In genomic region chr11:62839050-62840015, GRCh38 we compare ENCODE assay signal across 8 cellular contexts. TPM values are rescaled to one million over a fixed set of nuclear protein-coding genes. Genes with fewer than 3 reads are reported as not detected.
DNase-seq lines count a peak whose midpoint lies in the region; ATAC-seq and TF ChIP-seq lines count a peak whose summit lies in the region.

TSS of gene WDR74 (minus strand) at chr11:62839590. CDS start at chr11:62839570, 20 bp downstream.

- DNase-seq in ACHN = peak; percentile 91
- DNase-seq in NCI-H2227 (lab: John Stamatoyannopoulos, UW; ENCODE audit: unreplicated experiment) = peak; percentile 95
- peak; percentile 83 for DNase-seq in WERI-Rb-1
- DNase-seq in mammary epithelial cell = peak; percentile 91
- peak; percentile 67 for DNase-seq in iPS-NIHi7 (ENCODE audit: extremely low spot score)
- peak; percentile 81 for DNase-seq in smooth muscle cell of the brain vasculature (ENCODE audit: low read depth, low spot score)

- H3K4me3 ChIP-seq in WERI-Rb-1 (ENCODE audit: low read depth, low read length) (peak within 1 kb of the TSS; percentile 83), mammary epithelial cell (replicated peaks in 1 of 3; ENCODE audit: insufficient read depth in 1 of 3, low read depth in 2 of 3, low read length in 3 of 3) (peak within 1 kb of the TSS; percentile 92 to 99 (median 93))

- TF ChIP-seq CTCF in WERI-Rb-1 (IDR thresholded peaks at IDR 0.05; ENCODE audit: low read depth, low read length) = no peak
- no peak for TF ChIP-seq CTCF in mammary epithelial cell (conservative IDR thresholded peaks at IDR 0.05 in 1 of 2, IDR thresholded peaks at IDR 0.05 in 1 of 2; ENCODE audit: extremely low read depth in 1 of 2, insufficient read depth in 1 of 2, low read depth in 1 of 2, low read length in 2 of 2)

- ATAC-seq in GM18870 (IDR thresholded peaks at IDR 0.05; ENCODE audit: unreplicated experiment) (peak; percentile 30), HG03159 (IDR thresholded peaks at IDR 0.05; ENCODE audit: unreplicated experiment) (peak; percentile 45)

- H2AFZ ChIP-seq in mammary epithelial cell (ENCODE audit: low read depth, low read length) = peak within 1 kb of the TSS; percentile 79

- no TSS peak for BruUV-seq in mammary epithelial cell (replicated peaks; lab: Mats Ljungman, UMichigan)

- 2% methylated on average over 40 of the region's 66 CpGs for WGBS in mammary epithelial cell (ENCODE audit: low coverage, missing lambda C conversion rate)

- no peaks in the 10 kb centered on the region for H4K20me1 ChIP-seq in mammary epithelial cell (ENCODE audit: insufficient read depth, low read length)

- H3K27me3 ChIP-seq in WERI-Rb-1 (ENCODE audit: insufficient read depth, low read depth, severe bottlenecking) = peaks cover 4% of the 10 kb centered on the region
- H3K27me3 ChIP-seq in mammary epithelial cell (ENCODE audit: insufficient read depth, low read length) = no peaks in the 10 kb centered on the region

- dilution Hi-C loops in mammary epithelial cell (cut with HindIII; ENCODE audit: low sequenced_read_pairs) = loop anchor here (5.0 kb wide), 1 partner anchor 67 kb away; the partner anchor contains the start of gene TAF6L

- intact Hi-C loops in mammary epithelial cell (cut with micrococcal nuclease) = loop anchor here (1.0 to 5.0 kb wide), 5 partner anchors 106 to 459 kb away; partner anchors contain the start of genes HNRNPUL2 and MTA2

- peaks cover 11% of the 10 kb centered on the region for H3K4me1 ChIP-seq in mammary epithelial cell (ENCODE audit: insufficient read depth, low read length)

- H3K36me3 ChIP-seq in WERI-Rb-1 (peaks cover 27% of the 10 kb centered on the region), mammary epithelial cell (ENCODE audit: insufficient read depth, low read length) (peaks cover 9% of the 10 kb centered on the region)

- CTCF ChIA-PET in mammary epithelial cell (lab: Charles Lee; ENCODE audit: low non-redundant PET) = interaction anchor here (0.7 kb wide), 1 partner anchor 15 kb away, joined by 3 read pairs; no protein-coding TSS in a partner anchor

- H3K4me2 ChIP-seq in mammary epithelial cell (ENCODE audit: insufficient read depth, low read depth, low read length) = peak within 1 kb of the TSS; percentile 89

- H3K27ac ChIP-seq in WERI-Rb-1 = peak within 1 kb of the TSS; percentile 98
- peak within 1 kb of the TSS; percentile 94 for H3K27ac ChIP-seq in mammary epithelial cell (ENCODE audit: insufficient read depth, low read depth, low read length)

- peak within 1 kb of the TSS; percentile 96 for H3K9ac ChIP-seq in mammary epithelial cell (ENCODE audit: insufficient read depth, low read length)

- H3K9me3 ChIP-seq in WERI-Rb-1 (ENCODE audit: severe bottlenecking) = no peaks in the 10 kb centered on the region
- H3K9me3 ChIP-seq in mammary epithelial cell (replicated peaks; ENCODE audit: insufficient read depth, low read length) = no peaks in the 10 kb centered on the region

- in situ Hi-C loops in ACHN (cut with HindIII; ENCODE audit: low pct_ligation_motif_present, low pct_unique_long_range_greater_than_20kb, low sequenced_read_pairs) (no loop called here), mammary epithelial cell (cut with MboI; ENCODE audit: low sequenced_read_pairs in 2 of 2) (loop anchor here in 1 of 2 donors (25.0 kb wide), 1 partner anchor 452 kb away; no protein-coding TSS in a partner anchor)

- peaks cover 48% of the 10 kb centered on the region for H3K79me2 ChIP-seq in mammary epithelial cell (ENCODE audit: insufficient read depth, low read length)

RNA-seq across cellular contexts. Expression of gene WDR74, which starts in this region (rescaled TPM):
- total RNA-seq in mammary epithelial cell = 10 to 100 TPM; 36.7 to 66.5 TPM
- polyA plus RNA-seq in mammary epithelial cell = 59.5 TPM
- polyA minus RNA-seq in mammary epithelial cell = 53.5 TPM

Comparison
In these comparisons a context has a peak if more than half of its experiments do, and no peak if none do; other contexts are left out.
1. Peak in every context shown above with its lines: DNase-seq, ATAC-seq, H3K4me3 ChIP-seq and H3K27ac ChIP-seq.